In the genomic region with DNA sequence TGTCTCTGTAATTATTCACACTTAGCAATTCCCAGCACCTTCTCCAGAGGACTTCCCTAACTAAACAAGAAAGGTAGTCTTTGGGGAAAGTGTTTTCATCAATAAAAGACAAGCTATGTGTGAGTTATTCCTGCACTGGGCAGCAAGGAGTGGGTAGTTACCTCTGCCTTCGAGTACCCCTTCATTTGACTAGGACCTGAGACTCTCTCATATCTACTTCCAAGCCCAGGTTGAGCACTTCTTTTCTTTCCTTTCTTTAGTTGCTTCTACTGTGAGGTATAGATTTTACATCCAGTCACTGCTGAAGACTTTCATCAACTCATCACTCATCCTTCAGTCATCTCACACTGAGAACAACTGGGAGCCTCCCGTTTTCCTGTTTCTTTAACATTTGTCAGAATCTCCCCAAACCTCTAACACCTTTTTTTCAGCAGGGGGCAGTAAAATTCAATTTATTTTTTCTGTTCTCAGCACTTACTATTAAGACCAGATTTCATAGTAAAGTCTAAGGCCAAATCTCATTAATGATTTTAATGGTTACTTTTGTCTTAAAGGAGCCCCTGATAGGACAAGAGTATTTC, we compare ENCODE assay signal across 8 cellular contexts.
DNase-seq lines count a peak whose midpoint lies in the region; TF ChIP-seq lines count a peak whose summit lies in the region.

No MANE protein-coding gene starts in this region.

- H3K9me3 ChIP-seq in mammary epithelial cell (replicated peaks; ENCODE audit: insufficient read depth, low read length) (no peaks in the 10 kb centered on the region), parathyroid adenoma (ENCODE audit: control insufficient read depth, low read length) (no peaks in the 10 kb centered on the region)

- dilution Hi-C loops in mammary epithelial cell (cut with HindIII; ENCODE audit: low sequenced_read_pairs), result no loop called here

- H3K4me3 ChIP-seq in LNCaP clone FGC (ENCODE audit: low read depth, low read length), result no peak overlapping the region
- H3K4me3 ChIP-seq in mammary epithelial cell (replicated peaks in 1 of 3; ENCODE audit: insufficient read depth in 1 of 3, low read depth in 2 of 3, low read length in 3 of 3), result no peak overlapping the region
- H3K4me3 ChIP-seq in parathyroid adenoma (ENCODE audit: low read depth, low read length), result no peak overlapping the region

- peak; percentile 5 for DNase-seq in DMS 273 (lab: John Stamatoyannopoulos, UW; ENCODE audit: unreplicated experiment)
- DNase-seq in DMS 273 treated with DMSO at 0.1 percent for 48 hours (lab: John Stamatoyannopoulos, UW), result no peak
- no peak for DNase-seq in LNCaP clone FGC (ENCODE audit: low read depth)
- DNase-seq in mammary epithelial cell, result peak; percentile 4
- no peak for DNase-seq in posterior vena cava (ENCODE audit: low spot score)
- no peak for DNase-seq in NCI-H510A treated with DMSO at 0.1 percent for 48 hours (lab: John Stamatoyannopoulos, UW)
- no peak for DNase-seq in ecto neural progenitor cell (ENCODE audit: low spot score)

- peak; percentile 41; the same call in 1 of the 2 replicates for TF ChIP-seq CTCF in LNCaP clone FGC (IDR thresholded peaks at IDR 0.05; ENCODE audit: control insufficient read depth, extremely low read depth, insufficient read depth)
- TF ChIP-seq CTCF in mammary epithelial cell (conservative IDR thresholded peaks at IDR 0.05 in 1 of 2, IDR thresholded peaks at IDR 0.05 in 1 of 2; ENCODE audit: extremely low read depth in 1 of 2, insufficient read depth in 1 of 2, low read depth in 1 of 2, low read length in 2 of 2), result peak; percentile 25 to 28
- TF ChIP-seq CTCF in parathyroid adenoma (IDR thresholded peaks at IDR 0.05), result peak; percentile 24

- H2AFZ ChIP-seq in mammary epithelial cell (ENCODE audit: low read depth, low read length) (no peak overlapping the region), parathyroid adenoma (no peak overlapping the region)

- whole genome bisulfite sequencing in mammary epithelial cell (ENCODE audit: low coverage, missing lambda C conversion rate), result 19% methylated on average over 2 of the region's 2 CpGs

- H3K4me2 ChIP-seq in mammary epithelial cell (ENCODE audit: insufficient read depth, low read depth, low read length) (no peak overlapping the region), parathyroid adenoma (ENCODE audit: low read length) (no peak overlapping the region)

- no peaks in the 10 kb centered on the region for H3K4me1 ChIP-seq in mammary epithelial cell (ENCODE audit: insufficient read depth, low read length)
- peaks cover 3% of the 10 kb centered on the region for H3K4me1 ChIP-seq in parathyroid adenoma

- no peaks in the 10 kb centered on the region for H3K36me3 ChIP-seq in mammary epithelial cell (ENCODE audit: insufficient read depth, low read length)
- H3K36me3 ChIP-seq in parathyroid adenoma (ENCODE audit: control insufficient read depth, insufficient read depth, low read length), result no peaks in the 10 kb centered on the region

- H4K20me1 ChIP-seq in mammary epithelial cell (ENCODE audit: insufficient read depth, low read length), result peaks cover 2% of the 10 kb centered on the region

- BruUV-seq in mammary epithelial cell (replicated peaks; lab: Mats Ljungman, UMichigan), result no TSS peak

- H3K27me3 ChIP-seq in mammary epithelial cell (ENCODE audit: insufficient read depth, low read length) (peaks cover under 1% of the 10 kb centered on the region), parathyroid adenoma (ENCODE audit: control insufficient read depth, insufficient read depth, low read length) (no peaks in the 10 kb centered on the region)

- H3K9ac ChIP-seq in mammary epithelial cell (ENCODE audit: insufficient read depth, low read length), result no peak overlapping the region
- H3K9ac ChIP-seq in parathyroid adenoma, result no peak overlapping the region

- in situ Hi-C loops in mammary epithelial cell (cut with MboI; ENCODE audit: low sequenced_read_pairs in 2 of 2), result no loop called here

- CTCF ChIA-PET in mammary epithelial cell (lab: Charles Lee; ENCODE audit: low non-redundant PET), result no interaction called here

- H3K79me2 ChIP-seq in mammary epithelial cell (ENCODE audit: insufficient read depth, low read length) (no peaks in the 10 kb centered on the region), parathyroid adenoma (no peaks in the 10 kb centered on the region)

- H3K27ac ChIP-seq in mammary epithelial cell (ENCODE audit: insufficient read depth, low read depth, low read length) (no peak overlapping the region), parathyroid adenoma (no peak overlapping the region)

- intact Hi-C loops in mammary epithelial cell (cut with micrococcal nuclease) (loop anchor here (1.0 kb wide), 2 partner anchors 114 to 134 kb away; no protein-coding TSS in a partner anchor), posterior vena cava (cut with DNase I) (no loop called here)

Comparison
In these comparisons a context has a peak if more than half of its experiments do, and no peak if none do; other contexts are left out.
1. DNase-seq: peak in DMS 273 (single experiment) and mammary epithelial cell (single experiment); none in DMS 273 treated with DMSO at 0.1 percent for 48 hours (single experiment), LNCaP clone FGC (single experiment), posterior vena cava (single experiment), NCI-H510A treated with DMSO at 0.1 percent for 48 hours (single experiment) and ecto neural progenitor cell (single experiment).
2. Peak in every context shown above with its lines, with median percentiles within 50 percentile points of each other: CTCF ChIP-seq.